Comparison of ENCODE assay signal across 9 cellular contexts in genomic region chr6:53048431-53049195, GRCh38. TPM values are rescaled to one million over a fixed set of nuclear protein-coding genes. Genes with fewer than 3 reads are reported as not detected.
DNase-seq lines count a peak whose midpoint lies in the region; ATAC-seq and TF ChIP-seq lines count a peak whose summit lies in the region.
"Had no signal": no experiment of that assay in that cellular context is flagged by ENCODE, and none has a peak within 500 bp of the region (broad histone marks: within the 10 kb centered on the region; RNA-seq: fewer than 3 reads in every experiment).

No MANE protein-coding gene starts in this region.

- H3K4me1 Mint-ChIP-seq in activated CD4-positive, alpha-beta T cell treated with anti-CD3 and anti-CD28 coated beads for 36 hours: peaks cover 20% of the 10 kb centered on the region
- H3K4me1 Mint-ChIP-seq in immature natural killer cell (peaks cover 28 to 36% of the 10 kb centered on the region in 2 donors), endothelial cell (ENCODE audit: unreplicated experiment) (peaks cover 14% of the 10 kb centered on the region)

- CTCF ChIA-PET in activated CD4-positive, alpha-beta T cell treated with anti-CD3 and anti-CD28 coated beads for 36 hours (lab: Charles Lee): interaction anchor here (0.8 to 0.9 kb wide), 3 partner anchors 9 to 409 kb away, joined by 3 read pairs; no protein-coding TSS in a partner anchor

- H3K4me3 Mint-ChIP-seq in activated CD4-positive, alpha-beta T cell treated with anti-CD3 and anti-CD28 coated beads for 36 hours: peak overlapping the region; percentile 26
- H3K4me3 Mint-ChIP-seq in immature natural killer cell: peak overlapping the region; percentile 80 to 97 (median 88)
- H3K4me3 Mint-ChIP-seq in endothelial cell (ENCODE audit: unreplicated experiment): no peak overlapping the region
- H3K4me3 Mint-ChIP-seq: B cell had no signal

- H3K36me3 Mint-ChIP-seq in activated CD4-positive, alpha-beta T cell treated with anti-CD3 and anti-CD28 coated beads for 36 hours (ENCODE audit: low read depth): peaks cover 2% of the 10 kb centered on the region
- H3K36me3 Mint-ChIP-seq in immature natural killer cell: peaks cover 3 to 13% (median 7%) of the 10 kb centered on the region in 3 donors
- H3K36me3 Mint-ChIP-seq in endothelial cell (ENCODE audit: low read depth, unreplicated experiment): peaks cover 9% of the 10 kb centered on the region

- peak; percentile 85 for ATAC-seq in activated CD4-positive, alpha-beta T cell treated with anti-CD3 and anti-CD28 coated beads for 36 hours
- peak; percentile 95 for ATAC-seq in HG02943 (IDR thresholded peaks at IDR 0.05; ENCODE audit: low read depth, unreplicated experiment)

- no peak for TF ChIP-seq CTCF in endothelial cell (IDR thresholded peaks at IDR 0.05; ENCODE audit: unreplicated experiment)

- H3K27me3 Mint-ChIP-seq in activated CD4-positive, alpha-beta T cell treated with anti-CD3 and anti-CD28 coated beads for 36 hours: no peaks in the 10 kb centered on the region
- peaks cover 0 to 7% (median 2%) of the 10 kb centered on the region in 3 donors for H3K27me3 Mint-ChIP-seq in immature natural killer cell (ENCODE audit: low read depth in 3 of 3)
- no peaks in the 10 kb centered on the region for H3K27me3 Mint-ChIP-seq in endothelial cell (ENCODE audit: unreplicated experiment)
- H3K27me3 Mint-ChIP-seq: B cell had no signal

- H3K27ac Mint-ChIP-seq in activated CD4-positive, alpha-beta T cell treated with anti-CD3 and anti-CD28 coated beads for 36 hours: no peak overlapping the region
- peak overlapping the region; percentile 64 to 87 (median 84) for H3K27ac Mint-ChIP-seq in immature natural killer cell
- H3K27ac Mint-ChIP-seq in endothelial cell (ENCODE audit: unreplicated experiment): no peak overlapping the region
- H3K27ac Mint-ChIP-seq: B cell had no signal

- intact Hi-C loops in activated CD4-positive, alpha-beta T cell treated with anti-CD3 and anti-CD28 coated beads for 36 hours (cut with DNase I, micrococcal nuclease): no loop called here

- H3K9me3 Mint-ChIP-seq in activated CD4-positive, alpha-beta T cell treated with anti-CD3 and anti-CD28 coated beads for 36 hours (ENCODE audit: low read depth): no peaks in the 10 kb centered on the region
- no peaks in the 10 kb centered on the region for H3K9me3 Mint-ChIP-seq in immature natural killer cell
- H3K9me3 Mint-ChIP-seq in endothelial cell (ENCODE audit: unreplicated experiment): no peaks in the 10 kb centered on the region

- POLR2A ChIA-PET in activated CD4-positive, alpha-beta T cell treated with anti-CD3 and anti-CD28 coated beads for 36 hours (lab: Charles Lee): interaction anchor here (0.7 kb wide), 1 partner anchor 9 kb away, joined by 4 read pairs; no protein-coding TSS in a partner anchor

- no peak for DNase-seq in activated CD4-positive, alpha-beta T cell treated with anti-CD3 and anti-CD28 coated beads for 36 hours
- DNase-seq in activated CD4-positive, alpha-beta T cell treated with anti-CD3 and anti-CD28 coated beads, Interleukin-2, amount 50 U/mL, for 48 hours: no peak
- DNase-seq in SW480 (ENCODE audit: low spot score) (peak; percentile 83), immature natural killer cell (peak; percentile 29 to 56 (median 41)), endothelial cell (ENCODE audit: low spot score) (no peak), NCI-H2196 treated with DMSO at 0.1 percent for 48 hours (lab: John Stamatoyannopoulos, UW; ENCODE audit: unreplicated experiment) (no peak)
- DNase-seq in activated CD4-positive, alpha-beta T cell treated with anti-CD3 and anti-CD28 coated beads, Interleukin-2, amount 50 U/mL, for 4 hours: no peak

RNA-seq across cellular contexts. Expression of gene CILK1, which starts 13.0 kb away (rescaled TPM):
- total RNA-seq in activated CD4-positive, alpha-beta T cell treated with anti-CD3 and anti-CD28 coated beads for 36 hours: 1 to 10 TPM; 7.5 to 8.2 TPM
- 1 to 10 TPM; 3.2 to 8.4 (median 4.3) TPM for polyA plus RNA-seq in immature natural killer cell
- 17.5 TPM for total RNA-seq in endothelial cell (ENCODE audit: unreplicated experiment)

RNA-seq across cellular contexts. Expression of gene FBXO9, which starts 16.6 kb away (rescaled TPM):
- 10 to 100 TPM; 51.2 to 58.7 TPM for total RNA-seq in activated CD4-positive, alpha-beta T cell treated with anti-CD3 and anti-CD28 coated beads for 36 hours
- polyA plus RNA-seq in immature natural killer cell: 10 to 100 TPM; 43.0 to 86.0 (median 59.6) TPM
- 61.5 TPM for total RNA-seq in endothelial cell (ENCODE audit: unreplicated experiment)

RNA-seq across cellular contexts. Expression of gene GSTA4, which starts 53.5 kb away (rescaled TPM):
- 10 to 100 TPM; 23.5 to 28.9 TPM for total RNA-seq in activated CD4-positive, alpha-beta T cell treated with anti-CD3 and anti-CD28 coated beads for 36 hours
- 1 to 10 TPM in 2 of 3 donors, not detected in 1; 5.3 to 6.4 TPM for polyA plus RNA-seq in immature natural killer cell
- total RNA-seq in endothelial cell (ENCODE audit: unreplicated experiment): 16.2 TPM

Comparison
In these comparisons a context has a peak if more than half of its experiments do, and no peak if none do; other contexts are left out.
1. DNase-seq: peak in SW480 (single experiment) and immature natural killer cell (3 of 3); none in activated CD4-positive, alpha-beta T cell treated with anti-CD3 and anti-CD28 coated beads for 36 hours (single experiment), activated CD4-positive, alpha-beta T cell treated with anti-CD3 and anti-CD28 coated beads, Interleukin-2, amount 50 U/mL, for 48 hours (0 of 2), endothelial cell (single experiment), NCI-H2196 treated with DMSO at 0.1 percent for 48 hours (single experiment) and activated CD4-positive, alpha-beta T cell treated with anti-CD3 and anti-CD28 coated beads, Interleukin-2, amount 50 U/mL, for 4 hours (0 of 2).
2. H3K27ac Mint-ChIP-seq: peak in immature natural killer cell (6 of 6); none in activated CD4-positive, alpha-beta T cell treated with anti-CD3 and anti-CD28 coated beads for 36 hours (single experiment) and endothelial cell (single experiment).